1 cellular context compared by ENCODE assay signal in genomic region chr19:3047307-3048189, GRCh38.
TF ChIP-seq lines count a peak whose summit lies in the region.

No MANE protein-coding gene starts in this region.

TF ChIP-seq in HepG2, 621 proteins besides CTCF, POLR2A, EP300 and RAD21 (continues in another document):
- TF ChIP-seq TRIM24 (CRISPR knock-in tag; IDR thresholded peaks at IDR 0.05) (no peak), HDAC1 (CRISPR knock-in tag; IDR thresholded peaks at IDR 0.05) (0 out of 2 replicates have a peak, but pooled peaks have one; percentile 33), HES4 (CRISPR knock-in tag; IDR thresholded peaks at IDR 0.05; ENCODE audit: borderline replicate concordance) (no peak), GLI4 (CRISPR knock-in tag; IDR thresholded peaks at IDR 0.05; ENCODE audit: borderline replicate concordance) (no peak), TEAD2 (CRISPR knock-in tag; IDR thresholded peaks at IDR 0.05) (no peak), ZBTB42 (CRISPR knock-in tag; IDR thresholded peaks at IDR 0.05) (no peak), LRRFIP1 (CRISPR knock-in tag; conservative IDR thresholded peaks at IDR 0.05) (no peak), ZNF879 (CRISPR knock-in tag; IDR thresholded peaks at IDR 0.05) (no peak), ZSCAN5A (CRISPR knock-in tag; IDR thresholded peaks at IDR 0.05; ENCODE audit: borderline replicate concordance) (no peak), ZNF512B (CRISPR knock-in tag; IDR thresholded peaks at IDR 0.05; ENCODE audit: borderline replicate concordance) (no peak), FOXA3 (CRISPR knock-in tag; IDR thresholded peaks at IDR 0.05) (peak; percentile 21; the same call in 1 of the 2 replicates), ZBTB26 (CRISPR knock-in tag; IDR thresholded peaks at IDR 0.05; ENCODE audit: borderline replicate concordance) (no peak), ZNF142 (CRISPR knock-in tag; IDR thresholded peaks at IDR 0.05) (no peak), ZNF17 (CRISPR knock-in tag; IDR thresholded peaks at IDR 0.05) (no peak), AGO1 (IDR thresholded peaks at IDR 0.05; ENCODE audit: low read depth, low read length, poor library complexity, severe bottlenecking) (no peak), PHF21A (CRISPR knock-in tag; IDR thresholded peaks at IDR 0.05) (peak; percentile 48; the same call in 1 of the 2 replicates), HMGA1 (CRISPR knock-in tag; conservative IDR thresholded peaks at IDR 0.05) (no peak), ZNF770 (CRISPR knock-in tag; IDR thresholded peaks at IDR 0.05) (peak; percentile 28; the same call in 1 of the 2 replicates), HNF4A (CRISPR knock-in tag; IDR thresholded peaks at IDR 0.05) (no peak), CERS6 (CRISPR knock-in tag; IDR thresholded peaks at IDR 0.05) (no peak), ZNF280D (CRISPR knock-in tag; IDR thresholded peaks at IDR 0.05) (no peak), PAXIP1 (CRISPR knock-in tag; conservative IDR thresholded peaks at IDR 0.05) (peak; percentile 32; the same call in 1 of the 2 replicates), PATZ1 (CRISPR knock-in tag; IDR thresholded peaks at IDR 0.05) (peak; percentile 33; the same call in 1 of the 2 replicates), RNF2 (conservative IDR thresholded peaks at IDR 0.05; ENCODE audit: low read depth) (no peak)
